ENCODE assay signal across 8 cellular contexts in genomic region chr13:50365683-50366391, GRCh38.
DNase-seq lines count a peak whose midpoint lies in the region; ATAC-seq and TF ChIP-seq lines count a peak whose summit lies in the region.

No MANE protein-coding gene starts in this region.

- TF ChIP-seq CTCF in 22Rv1 (IDR thresholded peaks at IDR 0.05) (no peak), dorsolateral prefrontal cortex (IDR thresholded peaks at IDR 0.05 in 54 of 56, conservative IDR thresholded peaks at IDR 0.05 in 2 of 56; ENCODE audit: low read depth in 1 of 56, partially characterized antibody in 56 of 56) (no peak)

- ATAC-seq in GM19452 (IDR thresholded peaks at IDR 0.05; ENCODE audit: unreplicated experiment) (peak; percentile 60), HG03521 (IDR thresholded peaks at IDR 0.05; ENCODE audit: unreplicated experiment) (peak; percentile 43)

- intact Hi-C loops in dorsolateral prefrontal cortex (cut with DNase I): loop anchor here in 1 of 2 donors (10.0 kb wide), 1 partner anchor 429 kb away; no protein-coding TSS in a partner anchor

- H3K27me3 ChIP-seq in dorsolateral prefrontal cortex: no peaks in the 10 kb centered on the region

- DNase-seq in T follicular helper cell (ENCODE audit: low read depth) (peak; percentile 15), dermis microvascular lymphatic vessel endothelial cell (ENCODE audit: low read depth in 2 of 2) (peak; percentile 10 to 67), NAMALWA (ENCODE audit: low spot score) (no peak), dorsolateral prefrontal cortex (no peak)
- DNase-seq in stimulated activated CD4-positive, alpha-beta T cell treated with anti-CD3 and anti-CD28 coated beads, Interleukin-4, amount 100 ng/mL, for 1 hour: peak; percentile 29

- H3K4me3 ChIP-seq in dorsolateral prefrontal cortex: no peak overlapping the region

- peak overlapping the region; percentile 75 for H3K27ac ChIP-seq in 22Rv1
- no peak overlapping the region for H3K27ac ChIP-seq in dorsolateral prefrontal cortex

Comparison
In these comparisons a context has a peak if more than half of its experiments do, and no peak if none do; other contexts are left out.
1. DNase-seq: peak in T follicular helper cell (single experiment), dermis microvascular lymphatic vessel endothelial cell (2 of 2) and stimulated activated CD4-positive, alpha-beta T cell treated with anti-CD3 and anti-CD28 coated beads, Interleukin-4, amount 100 ng/mL, for 1 hour (single experiment); none in NAMALWA (single experiment) and dorsolateral prefrontal cortex (0 of 10).